Comparison of ENCODE assay signal across 8 cellular contexts in genomic region chr17:80220709-80221215, GRCh38. TPM values are rescaled to one million over a fixed set of nuclear protein-coding genes. Genes with fewer than 3 reads are reported as not detected.
DNase-seq lines count a peak whose midpoint lies in the region; ATAC-seq, FAIRE-seq and TF ChIP-seq lines count a peak whose summit lies in the region.

No MANE protein-coding gene starts in this region.

- no peaks in the 10 kb centered on the region for H3K9me3 ChIP-seq in small intestine (ENCODE audit: control insufficient read depth, low read depth)

- DNase-seq in GM06990 (ENCODE audit: extremely low read depth, insufficient read length) (no peak), NCI-H2227 treated with DMSO at 0.1 percent for 48 hours (lab: John Stamatoyannopoulos, UW) (peak; percentile 6), immature natural killer cell (peak in 1 of 3 donors; percentile 7), small intestine (peak; percentile 3), pons (ENCODE audit: low spot score) (no peak), NK-92 (lab: John Stamatoyannopoulos, UW; ENCODE audit: unreplicated experiment) (no peak)

- WGBS in small intestine, 3 donors, result 6 to 11% (median 9%) methylated on average over 29 to 43 of the region's 43 CpGs

- H3K36me3 Mint-ChIP-seq in brain (peaks cover 20% of the 10 kb centered on the region), immature natural killer cell (peaks cover 5 to 16% (median 6%) of the 10 kb centered on the region in 3 donors)

- no peak for ATAC-seq in HG03354 (IDR thresholded peaks at IDR 0.05; ENCODE audit: poor library complexity, severe bottlenecking, unreplicated experiment)

- H3K27ac ChIP-seq in small intestine (ENCODE audit: low read depth in 1 of 2, low read length in 1 of 2), result peak overlapping the region in 1 of 2 donors; percentile 33

- H3K4me3 ChIP-seq in GM06990 (replicated peaks; ENCODE audit: low read depth, low read length) (peak overlapping the region; percentile 88), small intestine (ENCODE audit: low read depth in 1 of 2, low read length in 2 of 2) (peak overlapping the region; percentile 88 to 92)

- peak overlapping the region; percentile 83 to 90 (median 85) for H3K4me3 Mint-ChIP-seq in brain
- H3K4me3 Mint-ChIP-seq in immature natural killer cell, result peak overlapping the region; percentile 73 to 87 (median 80)

- FAIRE-seq in small intestine (lab: Jason Lieb, UNC), result no peak

- H3K27me3 ChIP-seq in GM06990 (replicated peaks; ENCODE audit: control insufficient read depth, insufficient read depth, low read length) (no peaks in the 10 kb centered on the region), small intestine (ENCODE audit: control insufficient read depth in 2 of 2, insufficient read depth in 2 of 2, low read length in 2 of 2) (no peaks in the 10 kb centered on the region)

- TF ChIP-seq CTCF in GM06990 (IDR thresholded peaks at IDR 0.05; ENCODE audit: insufficient read depth, low read length, poor library complexity, severe bottlenecking) (no peak), brain (conservative IDR thresholded peaks at IDR 0.05) (no peak)

- H3K27ac Mint-ChIP-seq in brain, result peak overlapping the region; percentile 48 to 86 (median 70)
- H3K27ac Mint-ChIP-seq in immature natural killer cell, result peak overlapping the region in 4 of 6 donors; percentile 51 to 84 (median 73)

- H3K4me1 Mint-ChIP-seq in brain (peaks cover 20% of the 10 kb centered on the region), immature natural killer cell (peaks cover 37 to 40% of the 10 kb centered on the region in 2 donors)

- H3K36me3 ChIP-seq in GM06990 (ENCODE audit: control insufficient read depth, insufficient read depth, low read length) (peaks cover 5% of the 10 kb centered on the region), small intestine (ENCODE audit: control insufficient read depth in 2 of 2, insufficient read depth in 2 of 2, low read length in 2 of 2) (no peaks in the 10 kb centered on the region)

- H3K4me1 ChIP-seq in small intestine (ENCODE audit: control insufficient read depth in 2 of 2, insufficient read depth in 1 of 2, low read depth in 1 of 2, low read length in 1 of 2), result peaks cover 2 to 3% of the 10 kb centered on the region in 2 donors

- H3K9me3 Mint-ChIP-seq in brain (peaks cover 0 to 3% (median 0%) of the 10 kb centered on the region in 5 experiments), immature natural killer cell (no peaks in the 10 kb centered on the region)

- H3K27me3 Mint-ChIP-seq in brain (peaks cover 2% of the 10 kb centered on the region), immature natural killer cell (ENCODE audit: low read depth in 3 of 3) (peaks cover 7 to 13% (median 12%) of the 10 kb centered on the region in 3 donors)

RNA-seq across cellular contexts. Expression of gene SLC26A11, which starts 0.5 kb away (rescaled TPM):
- polyA plus RNA-seq in brain (ENCODE audit: insufficient read depth, low read depth, low replicate concordance) (24.5 TPM), immature natural killer cell (1 to 10 TPM; 1.6 to 3.6 (median 3.3) TPM), small intestine (1 to 10 TPM; 7.3 to 8.7 (median 8.1) TPM)

RNA-seq across cellular contexts. Expression of gene SGSH, which starts 0.6 kb away (rescaled TPM):
- polyA plus RNA-seq in brain (ENCODE audit: insufficient read depth, low read depth, low replicate concordance), result 12.6 TPM
- 10 to 100 TPM; 22.6 to 32.7 (median 26.8) TPM for polyA plus RNA-seq in immature natural killer cell
- polyA plus RNA-seq in small intestine, result 10 to 100 TPM; 24.4 to 38.4 (median 30.6) TPM

RNA-seq across cellular contexts. Expression of gene RNF213, which starts 39.9 kb away (rescaled TPM):
- 23.1 TPM for polyA plus RNA-seq in brain (ENCODE audit: insufficient read depth, low read depth, low replicate concordance)
- 100 to 1,000 TPM in 1 of 3 donors, 10 to 100 TPM in 2; 12.7 to 117 (median 25.9) TPM for polyA plus RNA-seq in immature natural killer cell
- 10 to 100 TPM; 35.4 to 54.3 (median 51.6) TPM for polyA plus RNA-seq in small intestine

RNA-seq across cellular contexts. Expression of gene CARD14, which starts 50.9 kb away (rescaled TPM):
- polyA plus RNA-seq in brain (ENCODE audit: insufficient read depth, low read depth, low replicate concordance) (0.22 TPM), immature natural killer cell (not detected), small intestine (1 to 10 TPM in 2 of 3 donors, under 1 TPM in 1; 0.81 to 3.1 (median 1.3) TPM)

Comparison
In these comparisons a context has a peak if more than half of its experiments do, and no peak if none do; other contexts are left out.
1. DNase-seq: peak in NCI-H2227 treated with DMSO at 0.1 percent for 48 hours (single experiment) and small intestine (single experiment); none in GM06990 (single experiment), pons (single experiment) and NK-92 (single experiment).